Comparison of ENCODE assay signal across 1 cellular context in the genomic region with DNA sequence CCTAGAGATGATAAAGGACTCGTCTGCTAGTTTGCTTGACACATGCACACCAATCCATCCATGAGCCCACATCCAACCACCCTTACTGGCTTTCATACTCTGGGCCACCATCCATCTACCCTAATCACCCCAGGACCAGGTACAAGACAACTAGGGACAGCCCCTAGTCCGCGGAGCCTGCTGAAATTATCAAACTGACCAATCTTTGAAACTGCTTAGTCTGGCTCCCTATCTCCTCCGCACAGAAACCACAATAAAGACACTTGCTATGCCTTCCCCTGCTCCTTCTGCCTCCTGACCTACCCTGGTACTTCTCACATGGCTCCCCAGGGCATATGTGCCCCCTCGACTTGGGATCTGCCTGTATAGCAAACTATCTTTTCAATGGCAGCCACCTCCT.
TF ChIP-seq lines count a peak whose summit lies in the region.

No MANE protein-coding gene starts in this region.

TF ChIP-seq in K562, 482 proteins besides CTCF, POLR2A, EP300 and RAD21 (continued from another document and continues in another):
- TF ChIP-seq ZC3H4 (CRISPR knock-in tag; IDR thresholded peaks at IDR 0.05; ENCODE audit: borderline replicate concordance) (no peak), DPF2 (IDR thresholded peaks at IDR 0.05) (peak; percentile 93), ATF1 (CRISPR knock-in tag; IDR thresholded peaks at IDR 0.05) (no peak), ATF1 (tag; IDR thresholded peaks at IDR 0.05) (peak; percentile 28; the same call in 1 of the 2 replicates), MCM7 (IDR thresholded peaks at IDR 0.05) (no peak), TFAM (CRISPR knock-in tag; conservative IDR thresholded peaks at IDR 0.05) (no peak), NCOR1 (IDR thresholded peaks at IDR 0.05) (peak; percentile 86), HNRNPL (IDR thresholded peaks at IDR 0.05; ENCODE audit: low read depth, low read length) (no peak), NFIX (CRISPR knock-in tag; IDR thresholded peaks at IDR 0.05; ENCODE audit: low read depth) (no peak), RBFOX2 (IDR thresholded peaks at IDR 0.05; ENCODE audit: low read depth, low read length) (no peak), FIP1L1 (IDR thresholded peaks at IDR 0.05; ENCODE audit: low read depth, low read length, poor library complexity, severe bottlenecking) (no peak), ZNF589 (CRISPR knock-in tag; IDR thresholded peaks at IDR 0.05; ENCODE audit: low read depth) (no peak), SRSF3 (IDR thresholded peaks at IDR 0.05; ENCODE audit: insufficient read depth, low read length) (no peak), SMAD4 (CRISPR knock-in tag; conservative IDR thresholded peaks at IDR 0.05) (peak; percentile 90), TOE1 (IDR thresholded peaks at IDR 0.05; ENCODE audit: borderline replicate concordance) (no peak), TOE1 (CRISPR knock-in tag; IDR thresholded peaks at IDR 0.05; ENCODE audit: borderline replicate concordance, low read depth) (no peak), NCOA2 (IDR thresholded peaks at IDR 0.05; ENCODE audit: partially characterized antibody in 2 of 2) (no peak), CREBBP (IDR thresholded peaks at IDR 0.05; ENCODE audit: low read depth, low read length) (no peak), STAT6 (CRISPR knock-in tag; IDR thresholded peaks at IDR 0.05) (no peak), TBP (optimal IDR thresholded peaks at IDR 0.05; ENCODE audit: low read depth, low read length) (no peak), ESRRB (CRISPR knock-in tag; IDR thresholded peaks at IDR 0.05; ENCODE audit: borderline replicate concordance) (no peak), ZNF740 (CRISPR knock-in tag; IDR thresholded peaks at IDR 0.05) (no peak), ZNF740 (tag; IDR thresholded peaks at IDR 0.05) (no peak), TEAD1 (CRISPR knock-in tag; IDR thresholded peaks at IDR 0.05) (peak in 1 of 2 experiments; percentile 78; a peak in 2 of 4 replicates), CHD1 (IDR thresholded peaks at IDR 0.05; ENCODE audit: low read length) (no peak), ETV6 (IDR thresholded peaks at IDR 0.05; ENCODE audit: borderline replicate concordance in 1 of 2, low read depth in 2 of 2, low read length in 1 of 2) (no peak), ETV6 (CRISPR knock-in tag; IDR thresholded peaks at IDR 0.05; ENCODE audit: borderline replicate concordance) (no peak), BMI1 (IDR thresholded peaks at IDR 0.05; ENCODE audit: low read length) (no peak), ZC3H11A (IDR thresholded peaks at IDR 0.05; ENCODE audit: low read depth, low read length) (no peak), ZKSCAN3 (CRISPR knock-in tag; IDR thresholded peaks at IDR 0.05) (no peak), POLR2G (IDR thresholded peaks at IDR 0.05; ENCODE audit: low read depth, low read length) (no peak), NR2F6 (CRISPR knock-in tag; IDR thresholded peaks at IDR 0.05) (no peak), ZNF324 (CRISPR knock-in tag; IDR thresholded peaks at IDR 0.05) (no peak), SRSF1 (IDR thresholded peaks at IDR 0.05; ENCODE audit: low read depth, low read length) (no peak), ZFP30 (CRISPR knock-in tag; IDR thresholded peaks at IDR 0.05; ENCODE audit: borderline replicate concordance) (no peak), XRCC3 (IDR thresholded peaks at IDR 0.05) (no peak), ZSCAN32 (CRISPR knock-in tag; IDR thresholded peaks at IDR 0.05) (no peak), LEF1 (IDR thresholded peaks at IDR 0.05) (peak; percentile 79), ZNF76 (CRISPR knock-in tag; IDR thresholded peaks at IDR 0.05; ENCODE audit: borderline replicate concordance) (no peak), GABPB1 (CRISPR knock-in tag; IDR thresholded peaks at IDR 0.05) (no peak), PHF8 (IDR thresholded peaks at IDR 0.05; ENCODE audit: borderline replicate concordance, low read length) (no peak), HIVEP1 (CRISPR knock-in tag; IDR thresholded peaks at IDR 0.05) (no peak)
- TF ChIP-seq, protein P1, sequence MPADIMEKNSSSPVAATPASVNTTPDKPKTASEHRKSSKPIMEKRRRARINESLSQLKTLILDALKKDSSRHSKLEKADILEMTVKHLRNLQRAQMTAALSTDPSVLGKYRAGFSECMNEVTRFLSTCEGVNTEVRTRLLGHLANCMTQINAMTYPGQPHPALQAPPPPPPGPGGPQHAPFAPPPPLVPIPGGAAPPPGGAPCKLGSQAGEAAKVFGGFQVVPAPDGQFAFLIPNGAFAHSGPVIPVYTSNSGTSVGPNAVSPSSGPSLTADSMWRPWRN (IDR thresholded peaks at IDR 0.05; ENCODE audit: low read depth) = peak; percentile 22; the same call in 1 of the 2 replicates
- TF ChIP-seq, protein P2, sequence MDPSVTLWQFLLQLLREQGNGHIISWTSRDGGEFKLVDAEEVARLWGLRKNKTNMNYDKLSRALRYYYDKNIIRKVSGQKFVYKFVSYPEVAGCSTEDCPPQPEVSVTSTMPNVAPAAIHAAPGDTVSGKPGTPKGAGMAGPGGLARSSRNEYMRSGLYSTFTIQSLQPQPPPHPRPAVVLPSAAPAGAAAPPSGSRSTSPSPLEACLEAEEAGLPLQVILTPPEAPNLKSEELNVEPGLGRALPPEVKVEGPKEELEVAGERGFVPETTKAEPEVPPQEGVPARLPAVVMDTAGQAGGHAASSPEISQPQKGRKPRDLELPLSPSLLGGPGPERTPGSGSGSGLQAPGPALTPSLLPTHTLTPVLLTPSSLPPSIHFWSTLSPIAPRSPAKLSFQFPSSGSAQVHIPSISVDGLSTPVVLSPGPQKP (CRISPR knock-in tag; IDR thresholded peaks at IDR 0.05) = no peak
- TF ChIP-seq, protein P3, sequence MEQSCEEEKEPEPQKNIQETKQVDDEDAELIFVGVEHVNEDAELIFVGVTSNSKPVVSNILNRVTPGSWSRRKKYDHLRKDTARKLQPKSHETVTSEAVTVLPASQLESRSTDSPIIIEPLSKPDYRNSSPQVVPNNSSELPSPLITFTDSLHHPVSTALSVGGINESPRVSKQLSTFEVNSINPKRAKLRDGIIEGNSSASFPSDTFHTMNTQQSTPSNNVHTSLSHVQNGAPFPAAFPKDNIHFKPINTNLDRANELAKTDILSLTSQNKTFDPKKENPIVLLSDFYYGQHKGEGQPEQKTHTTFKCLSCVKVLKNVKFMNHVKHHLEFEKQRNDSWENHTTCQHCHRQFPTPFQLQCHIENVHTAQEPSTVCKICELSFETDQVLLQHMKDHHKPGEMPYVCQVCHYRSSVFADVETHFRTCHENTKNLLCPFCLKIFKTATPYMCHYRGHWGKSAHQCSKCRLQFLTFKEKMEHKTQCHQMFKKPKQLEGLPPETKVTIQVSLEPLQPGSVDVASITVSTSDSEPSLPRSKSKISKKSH (CRISPR knock-in tag; IDR thresholded peaks at IDR 0.05) = no peak
- TF ChIP-seq, protein P4, sequence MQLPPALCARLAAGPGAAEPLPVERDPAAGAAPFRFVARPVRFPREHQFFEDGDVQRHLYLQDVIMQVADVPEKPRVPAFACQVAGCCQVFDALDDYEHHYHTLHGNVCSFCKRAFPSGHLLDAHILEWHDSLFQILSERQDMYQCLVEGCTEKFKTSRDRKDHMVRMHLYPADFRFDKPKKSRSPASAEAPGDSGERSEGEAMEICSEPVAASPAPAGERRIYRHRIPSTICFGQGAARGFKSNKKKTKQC (CRISPR knock-in tag; IDR thresholded peaks at IDR 0.05) = no peak
- TF ChIP-seq, protein P5, sequence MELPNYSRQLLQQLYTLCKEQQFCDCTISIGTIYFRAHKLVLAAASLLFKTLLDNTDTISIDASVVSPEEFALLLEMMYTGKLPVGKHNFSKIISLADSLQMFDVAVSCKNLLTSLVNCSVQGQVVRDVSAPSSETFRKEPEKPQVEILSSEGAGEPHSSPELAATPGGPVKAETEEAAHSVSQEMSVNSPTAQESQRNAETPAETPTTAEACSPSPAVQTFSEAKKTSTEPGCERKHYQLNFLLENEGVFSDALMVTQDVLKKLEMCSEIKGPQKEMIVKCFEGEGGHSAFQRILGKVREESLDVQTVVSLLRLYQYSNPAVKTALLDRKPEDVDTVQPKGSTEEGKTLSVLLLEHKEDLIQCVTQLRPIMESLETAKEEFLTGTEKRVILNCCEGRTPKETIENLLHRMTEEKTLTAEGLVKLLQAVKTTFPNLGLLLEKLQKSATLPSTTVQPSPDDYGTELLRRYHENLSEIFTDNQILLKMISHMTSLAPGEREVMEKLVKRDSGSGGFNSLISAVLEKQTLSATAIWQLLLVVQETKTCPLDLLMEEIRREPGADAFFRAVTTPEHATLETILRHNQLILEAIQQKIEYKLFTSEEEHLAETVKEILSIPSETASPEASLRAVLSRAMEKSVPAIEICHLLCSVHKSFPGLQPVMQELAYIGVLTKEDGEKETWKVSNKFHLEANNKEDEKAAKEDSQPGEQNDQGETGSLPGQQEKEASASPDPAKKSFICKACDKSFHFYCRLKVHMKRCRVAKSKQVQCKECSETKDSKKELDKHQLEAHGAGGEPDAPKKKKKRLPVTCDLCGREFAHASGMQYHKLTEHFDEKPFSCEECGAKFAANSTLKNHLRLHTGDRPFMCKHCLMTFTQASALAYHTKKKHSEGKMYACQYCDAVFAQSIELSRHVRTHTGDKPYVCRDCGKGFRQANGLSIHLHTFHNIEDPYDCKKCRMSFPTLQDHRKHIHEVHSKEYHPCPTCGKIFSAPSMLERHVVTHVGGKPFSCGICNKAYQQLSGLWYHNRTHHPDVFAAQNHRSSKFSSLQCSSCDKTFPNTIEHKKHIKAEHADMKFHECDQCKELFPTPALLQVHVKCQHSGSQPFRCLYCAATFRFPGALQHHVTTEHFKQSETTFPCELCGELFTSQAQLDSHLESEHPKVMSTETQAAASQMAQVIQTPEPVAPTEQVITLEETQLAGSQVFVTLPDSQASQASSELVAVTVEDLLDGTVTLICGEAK (IDR thresholded peaks at IDR 0.05) = no peak
- TF ChIP-seq, protein P5 (CRISPR knock-in tag; IDR thresholded peaks at IDR 0.05) = no peak
- TF ChIP-seq, protein P6, sequence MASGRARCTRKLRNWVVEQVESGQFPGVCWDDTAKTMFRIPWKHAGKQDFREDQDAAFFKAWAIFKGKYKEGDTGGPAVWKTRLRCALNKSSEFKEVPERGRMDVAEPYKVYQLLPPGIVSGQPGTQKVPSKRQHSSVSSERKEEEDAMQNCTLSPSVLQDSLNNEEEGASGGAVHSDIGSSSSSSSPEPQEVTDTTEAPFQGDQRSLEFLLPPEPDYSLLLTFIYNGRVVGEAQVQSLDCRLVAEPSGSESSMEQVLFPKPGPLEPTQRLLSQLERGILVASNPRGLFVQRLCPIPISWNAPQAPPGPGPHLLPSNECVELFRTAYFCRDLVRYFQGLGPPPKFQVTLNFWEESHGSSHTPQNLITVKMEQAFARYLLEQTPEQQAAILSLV (tag; IDR thresholded peaks at IDR 0.05) = no peak
